ENCODE assay signal across 8 cellular contexts in the genomic region with DNA sequence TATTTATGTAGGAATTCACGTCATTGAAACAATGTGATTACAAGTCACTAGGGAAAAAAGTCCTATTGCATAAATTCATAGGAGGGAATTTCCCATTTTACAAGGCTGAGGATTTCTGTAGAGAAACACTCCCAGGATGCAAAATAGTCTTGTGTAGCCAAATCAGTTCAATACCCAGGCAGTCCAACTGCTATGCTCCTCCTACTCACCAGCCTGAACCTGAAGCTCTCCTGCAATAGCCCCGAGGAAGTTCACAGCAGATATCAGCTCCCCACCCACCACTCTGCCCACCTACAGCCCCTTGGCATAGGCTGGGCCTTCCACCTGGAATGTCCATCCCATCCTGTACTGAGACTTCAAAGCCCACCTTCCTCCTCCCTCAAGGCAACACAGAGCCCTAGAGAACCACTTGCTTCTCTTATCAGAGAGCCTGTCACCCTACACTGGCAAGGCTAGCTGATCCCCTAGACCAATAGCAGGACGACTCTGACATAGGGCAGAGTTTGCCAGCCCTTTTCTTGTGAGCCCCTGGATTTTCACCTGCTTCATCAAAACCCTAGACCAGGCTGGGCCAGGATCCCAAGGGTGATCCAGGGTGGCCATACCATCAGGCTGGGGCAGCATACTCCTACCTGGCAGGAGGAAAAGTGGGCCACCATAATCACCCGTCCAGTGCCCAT. TPM values are rescaled to one million over a fixed set of nuclear protein-coding genes. Genes with fewer than 3 reads are reported as not detected.
DNase-seq lines count a peak whose midpoint lies in the region; ATAC-seq and TF ChIP-seq lines count a peak whose summit lies in the region.

No MANE protein-coding gene starts in this region.

- peak overlapping the region; percentile 78 to 88 for H3K27ac Mint-ChIP-seq in natural killer cell

- H3K27me3 ChIP-seq in NT2/D1 (ENCODE audit: insufficient read depth, insufficient read length): no peaks in the 10 kb centered on the region

- H3K4me3 ChIP-seq in NT2/D1 (ENCODE audit: insufficient read length, low read depth): peak overlapping the region; percentile 97

- no peak for TF ChIP-seq CTCF in natural killer cell (IDR thresholded peaks at IDR 0.05)

- intact Hi-C loops in natural killer cell (cut with micrococcal nuclease): no loop called here

- H3K36me3 ChIP-seq in NT2/D1 (ENCODE audit: insufficient read depth, insufficient read length, low read length): peaks cover 62% of the 10 kb centered on the region

- peaks cover 40% of the 10 kb centered on the region for H3K9me3 ChIP-seq in NT2/D1 (ENCODE audit: insufficient read depth, low read length)

- no peak for ATAC-seq in natural killer cell

- H3K9ac ChIP-seq in NT2/D1 (ENCODE audit: insufficient read length, low read depth): peak overlapping the region; percentile 96

- peaks cover 10% of the 10 kb centered on the region for H3K4me1 ChIP-seq in NT2/D1 (ENCODE audit: insufficient read depth, insufficient read length)

- peak overlapping the region; percentile 88 for H3K4me3 Mint-ChIP-seq in natural killer cell

- H3K36me3 Mint-ChIP-seq in natural killer cell: no peaks in the 10 kb centered on the region

- H3K4me1 Mint-ChIP-seq in natural killer cell: peaks cover 60% of the 10 kb centered on the region in 2 donors

- DNase-seq in NCI-H82 (lab: John Stamatoyannopoulos, UW): peak; percentile 39
- no peak for DNase-seq in NCI-H82 treated with DMSO at 0.1 percent for 48 hours (lab: John Stamatoyannopoulos, UW; ENCODE audit: unreplicated experiment)
- DNase-seq in NT2/D1 (ENCODE audit: low read depth, low spot score): no peak
- DNase-seq in dermis blood vessel endothelial cell: peak; percentile 25
- no peak for DNase-seq in natural killer cell
- no peak for DNase-seq in NK-92 treated with Interleukin-12 subunit alpha and Interleukin-12 subunit beta, amount 100 ng/mL, for 24 hours (lab: John Stamatoyannopoulos, UW)
- DNase-seq in retina: no peak
- no peak for DNase-seq in NCI-H1105 treated with DMSO at 0.1 percent for 48 hours (lab: John Stamatoyannopoulos, UW)

- H3K27me3 Mint-ChIP-seq in natural killer cell (ENCODE audit: low read depth in 2 of 2): no peaks in the 10 kb centered on the region

- H3K9me3 Mint-ChIP-seq in natural killer cell: no peaks in the 10 kb centered on the region

RNA-seq across cellular contexts. Expression of gene LSS, which starts 1.5 kb away (rescaled TPM):
- total RNA-seq in dermis blood vessel endothelial cell (85.3 and 134 TPM in 2 replicates), natural killer cell (10 to 100 TPM; 59.9 to 82.2 (median 62.7) TPM)

RNA-seq across cellular contexts. Expression of gene SPATC1L, which starts 42.8 kb away (rescaled TPM):
- total RNA-seq in dermis blood vessel endothelial cell (6.1 and 9.4 TPM in 2 replicates), natural killer cell (1 to 10 TPM in 2 of 3 donors, under 1 TPM in 1; 0.18 to 4.0 (median 2.7) TPM)

RNA-seq across cellular contexts. Expression of gene MCM3AP, which starts 58.4 kb away (rescaled TPM):
- total RNA-seq in dermis blood vessel endothelial cell (97.7 and 121 TPM in 2 replicates), natural killer cell (100 to 1,000 TPM; 143 to 172 (median 159) TPM)

RNA-seq across cellular contexts. Expression of gene YBEY, which starts 59.1 kb away (rescaled TPM):
- 10.6 and 12.9 TPM in 2 replicates for total RNA-seq in dermis blood vessel endothelial cell
- total RNA-seq in natural killer cell: 10 to 100 TPM; 10.8 to 13.7 (median 12.7) TPM

Comparison
In these comparisons a context has a peak if more than half of its experiments do, and no peak if none do; other contexts are left out.
1. DNase-seq: peak in NCI-H82 (single experiment) and dermis blood vessel endothelial cell (single experiment); none in NCI-H82 treated with DMSO at 0.1 percent for 48 hours (single experiment), NT2/D1 (single experiment), natural killer cell (single experiment), NK-92 treated with Interleukin-12 subunit alpha and Interleukin-12 subunit beta, amount 100 ng/mL, for 24 hours (single experiment), retina (single experiment) and NCI-H1105 treated with DMSO at 0.1 percent for 48 hours (single experiment).